Comparison of ENCODE assay signal across 1 cellular context in the genomic region with DNA sequence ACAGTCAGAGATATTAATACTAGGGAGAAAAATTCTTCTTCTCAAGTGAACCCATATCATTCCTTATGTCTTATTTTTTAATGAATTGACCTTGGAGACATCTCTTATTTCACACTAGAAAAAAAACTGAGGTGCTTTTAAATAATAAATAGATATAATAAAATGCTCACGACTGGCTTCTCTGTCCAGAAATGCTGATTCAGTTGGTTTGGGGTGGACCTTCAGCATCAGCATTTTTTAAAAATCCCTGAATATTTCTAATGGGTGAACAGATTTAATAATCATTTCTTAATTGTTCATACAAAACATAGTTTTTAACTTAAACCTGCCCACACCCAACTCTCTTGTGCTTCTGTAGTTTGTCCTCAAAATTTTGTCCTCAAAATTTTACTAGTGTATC.
A peak's percentile ranks its signal among the peaks of the same experiment; 100 is the strongest.
TF ChIP-seq lines count a peak whose summit lies in the region.

No MANE protein-coding gene starts in this region.

TF ChIP-seq in IMR-90, 13 proteins besides CTCF, POLR2A, EP300 and RAD21:
- TF ChIP-seq MAFK (IDR thresholded peaks at IDR 0.05; ENCODE audit: low read depth, low read length) (peak; percentile 54), MXI1 (IDR thresholded peaks at IDR 0.05; ENCODE audit: borderline replicate concordance, low read depth, low read length) (no peak)
TF ChIP-seq in IMR-90: peak in this region for 1.
